9 cellular contexts compared by ENCODE assay signal in genomic region chr10:104291439-104291951, GRCh38. TPM values are rescaled to one million over a fixed set of nuclear protein-coding genes. Genes with fewer than 3 reads are reported as not detected.
A peak's percentile ranks its signal among the peaks of the same experiment; 100 is the strongest.
DNase-seq lines count a peak whose midpoint lies in the region; ATAC-seq, FAIRE-seq and TF ChIP-seq lines count a peak whose summit lies in the region.
"Had no signal": no experiment of that assay in that cellular context is flagged by ENCODE, and none has a peak within 500 bp of the region (broad histone marks: within the 10 kb centered on the region; RNA-seq: fewer than 3 reads in every experiment).

No MANE protein-coding gene starts in this region.

- TF ChIP-seq CTCF in suprapubic skin (IDR thresholded peaks at IDR 0.05) = peak; percentile 99

- ATAC-seq in GM21737 (IDR thresholded peaks at IDR 0.05; ENCODE audit: unreplicated experiment) = peak; percentile 98

- DNase-seq in EH (ENCODE audit: low read depth) = peak; percentile 88
- peak; percentile 73 for DNase-seq in Jurkat, Clone E6-1 (ENCODE audit: low read depth, low spot score)
- peak; percentile 68 for DNase-seq in RCC 7860 (ENCODE audit: low spot score)
- peak; percentile 76 for DNase-seq in activated T-helper 1 cell treated with Interleukin-2 at 50 U/mL for 16 hours (ENCODE audit: low read depth)
- DNase-seq in fibroblast of the conjunctiva (ENCODE audit: low read depth) = peak; percentile 72
- DNase-seq in non-pigmented ciliary epithelial cell (ENCODE audit: low read depth) = peak; percentile 46
- peak; percentile 93 to 96 for DNase-seq in suprapubic skin (ENCODE audit: low spot score in 2 of 2)

- 4% methylated on average over 26 of the region's 26 CpGs for WGBS in suprapubic skin

- peaks cover 8% of the 10 kb centered on the region for H3K4me1 ChIP-seq in suprapubic skin

- TF ChIP-seq POLR2A in suprapubic skin (IDR thresholded peaks at IDR 0.05) = no peak

- peak; percentile 45 for FAIRE-seq in RCC 7860 (lab: Jason Lieb, UNC)

- H3K36me3 ChIP-seq in suprapubic skin = no peaks in the 10 kb centered on the region

- TF ChIP-seq EP300 in suprapubic skin (IDR thresholded peaks at IDR 0.05) = no peak

- no peak overlapping the region for H3K27ac ChIP-seq in suprapubic skin

- no peaks in the 10 kb centered on the region for H3K27me3 ChIP-seq in suprapubic skin

- H3K9me3 ChIP-seq in suprapubic skin = no peaks in the 10 kb centered on the region

- H3K4me3 ChIP-seq in Jurkat, Clone E6-1 (ENCODE audit: low read length) = no peak overlapping the region
- H3K4me3 ChIP-seq in suprapubic skin = no peak overlapping the region

RNA-seq across cellular contexts. Expression of gene GSTO2, which starts 22.5 kb away (rescaled TPM):
- not detected for polyA plus RNA-seq in Jurkat, Clone E6-1 (2012; ENCODE audit: insufficient read depth, insufficient read length)
- total RNA-seq in suprapubic skin = 10 to 100 TPM; 19.0 to 35.5 (median 25.4) TPM
- total RNA-seq: skeletal muscle tissue had no signal

RNA-seq across cellular contexts. Expression of gene GSTO1, which starts 36.8 kb away (rescaled TPM):
- 245 TPM for polyA plus RNA-seq in Jurkat, Clone E6-1 (2012; ENCODE audit: insufficient read depth, insufficient read length)
- total RNA-seq in suprapubic skin = 10 to 100 TPM; 38.2 to 61.4 (median 56.7) TPM

RNA-seq across cellular contexts. Expression of gene ITPRIP, which starts 46.8 kb away (rescaled TPM):
- polyA plus RNA-seq in Jurkat, Clone E6-1 (2012; ENCODE audit: insufficient read depth, insufficient read length) = 9.5 TPM
- 100 to 1,000 TPM in 3 of 4 donors, 10 to 100 TPM in 1; 98.5 to 217 (median 191) TPM for total RNA-seq in suprapubic skin

RNA-seq across cellular contexts. Expression of gene CFAP43, which starts 59.3 kb away (rescaled TPM):
- polyA plus RNA-seq in Jurkat, Clone E6-1 (2012; ENCODE audit: insufficient read depth, insufficient read length) = not detected
- total RNA-seq in suprapubic skin = 1 to 10 TPM in 2 of 4 donors, under 1 TPM in 2; 0.76 to 1.5 (median 0.99) TPM
